Comparison of ENCODE assay signal across 8 cellular contexts in genomic region chr10:97463363-97464132, GRCh38. TPM values are rescaled to one million over a fixed set of nuclear protein-coding genes. Genes with fewer than 3 reads are reported as not detected.
A peak's percentile ranks its signal among the peaks of the same experiment; 100 is the strongest.
DNase-seq lines count a peak whose midpoint lies in the region; ATAC-seq and TF ChIP-seq lines count a peak whose summit lies in the region.

No MANE protein-coding gene starts in this region.

- 70 to 76% methylated on average over 4 of the region's 4 CpGs for WGBS in testis, 2 donors

- TF ChIP-seq CTCF in choroid plexus epithelial cell (conservative IDR thresholded peaks at IDR 0.05; ENCODE audit: low read depth, low read length) (peak; percentile 97), left lung (IDR thresholded peaks at IDR 0.05) (peak; percentile 71 to 72), testis (IDR thresholded peaks at IDR 0.05) (peak; percentile 78 to 88 (median 85))

- H3K27me3 ChIP-seq in left lung (no peaks in the 10 kb centered on the region), testis (no peaks in the 10 kb centered on the region)

- H3K36me3 ChIP-seq in left lung, result peaks cover 6 to 100% of the 10 kb centered on the region in 2 donors
- no peaks in the 10 kb centered on the region for H3K36me3 ChIP-seq in testis (ENCODE audit: low read depth, missing control alignments)

- H3K4me1 ChIP-seq in left lung (peaks cover 0 to 16% of the 10 kb centered on the region in 2 donors), testis (no peaks in the 10 kb centered on the region)

- H3K9me3 ChIP-seq in left lung, result no peaks in the 10 kb centered on the region
- H3K9me3 ChIP-seq in testis, result no peaks in the 10 kb centered on the region

- DNase-seq in NCI-H82 (lab: John Stamatoyannopoulos, UW) (peak; percentile 62), NCI-H82 treated with DMSO at 0.1 percent for 48 hours (lab: John Stamatoyannopoulos, UW; ENCODE audit: unreplicated experiment) (no peak), KBM-7 (peak; percentile 75), SW480 (ENCODE audit: low spot score) (peak; percentile 71), choroid plexus epithelial cell (ENCODE audit: low read depth) (peak; percentile 64), left lung (peak in 1 of 2 donors; percentile 52), testis (peak; percentile 50)

- H3K4me3 ChIP-seq in choroid plexus epithelial cell (ENCODE audit: low read depth, low read length), result no peak overlapping the region
- H3K4me3 ChIP-seq in left lung, result no peak overlapping the region
- no peak overlapping the region for H3K4me3 ChIP-seq in testis

- in situ Hi-C loops in KBM-7 (cut with MboI; ENCODE audit: low pct_unique_long_range_greater_than_20kb, low sequenced_read_pairs), result no loop called here

- intact Hi-C loops in left lung (cut with DNase I), result loop anchor here in 1 of 2 donors (5.0 kb wide), 1 partner anchor 89 kb away; no protein-coding TSS in a partner anchor
- intact Hi-C loops in testis (cut with DNase I; ENCODE audit: low total_unique reads), result loop anchor here (10.0 kb wide), 1 partner anchor 81 kb away; no protein-coding TSS in a partner anchor

- TF ChIP-seq POLR2A in testis (IDR thresholded peaks at IDR 0.05), result no peak

- H3K27ac ChIP-seq in left lung, result peak overlapping the region; percentile 44 to 45
- H3K27ac ChIP-seq in testis, result no peak overlapping the region

- ATAC-seq in left lung, result peak; percentile 89
- ATAC-seq in HG03457 (IDR thresholded peaks at IDR 0.05; ENCODE audit: unreplicated experiment), result no peak

RNA-seq across cellular contexts. Expression of gene ZDHHC16, which starts 17.6 kb away (rescaled TPM):
- 10 to 100 TPM; 61.5 to 65.2 TPM for total RNA-seq in left lung
- 10 to 100 TPM; 42.8 to 58.0 TPM for total RNA-seq in testis
- 40.5 TPM for polyA plus RNA-seq in testis (ENCODE audit: insufficient read depth, low read depth, low replicate concordance)

RNA-seq across cellular contexts. Expression of gene EXOSC1, which starts 17.7 kb away (rescaled TPM):
- total RNA-seq in left lung (10 to 100 TPM; 27.2 to 30.4 TPM), testis (10 to 100 TPM; 24.5 to 27.9 TPM)
- 31.4 TPM for polyA plus RNA-seq in testis (ENCODE audit: insufficient read depth, low read depth, low replicate concordance)

RNA-seq across cellular contexts. Expression of gene MMS19, which starts 34.7 kb away (rescaled TPM):
- total RNA-seq in left lung (10 to 100 TPM; 60.1 to 60.7 TPM), testis (100 to 1,000 TPM; 206 to 253 TPM)
- polyA plus RNA-seq in testis (ENCODE audit: insufficient read depth, low read depth, low replicate concordance), result 109 TPM

RNA-seq across cellular contexts. Expression of gene UBTD1, which starts 35.2 kb away (rescaled TPM):
- 10 to 100 TPM; 30.4 to 41.0 TPM for total RNA-seq in left lung
- 100 to 1,000 TPM; 111 to 143 TPM for total RNA-seq in testis
- 74.1 TPM for polyA plus RNA-seq in testis (ENCODE audit: insufficient read depth, low read depth, low replicate concordance)

RNA-seq across cellular contexts. Expression of gene PGAM1, which starts 37.6 kb away (rescaled TPM):
- total RNA-seq in left lung (100 to 1,000 TPM; 209 to 236 TPM), testis (100 to 1,000 TPM; 244 to 279 TPM)
- polyA plus RNA-seq in testis (ENCODE audit: insufficient read depth, low read depth, low replicate concordance), result 238 TPM

Comparison
In these comparisons a context has a peak if more than half of its experiments do, and no peak if none do; other contexts are left out.
1. H3K27ac ChIP-seq: peak in left lung (2 of 2); none in testis (0 of 2).
2. Peak in every context shown above with its lines, with median percentiles within 50 percentile points of each other: CTCF ChIP-seq.